ENCODE assay signal across 17 cellular contexts in genomic region chr2:74985983-74986382, GRCh38. TPM values are rescaled to one million over a fixed set of nuclear protein-coding genes. Genes with fewer than 3 reads are reported as not detected.
A peak's percentile ranks its signal among the peaks of the same experiment; 100 is the strongest.
DNase-seq lines count a peak whose midpoint lies in the region; ATAC-seq and TF ChIP-seq lines count a peak whose summit lies in the region.
"Had no signal": no experiment of that assay in that cellular context is flagged by ENCODE, and none has a peak within 500 bp of the region (broad histone marks: within the 10 kb centered on the region; RNA-seq: fewer than 3 reads in every experiment).

No MANE protein-coding gene starts in this region.

- H3K27ac ChIP-seq in mesenchymal stem cell (ENCODE audit: low read length, poor library complexity, severe bottlenecking): no peak overlapping the region
- no peak overlapping the region for H3K27ac ChIP-seq in naive thymus-derived CD4-positive, alpha-beta T cell (ENCODE audit: low read depth, low read length)
- H3K27ac ChIP-seq: A549, RWPE1 had no signal

- H3K18ac ChIP-seq in mesenchymal stem cell (ENCODE audit: low read depth in 1 of 2, low read length in 2 of 2): peak overlapping the region; percentile 12 to 34

- H3K4me3 Mint-ChIP-seq in naive thymus-derived CD4-positive, alpha-beta T cell: no peak overlapping the region
- H3K4me3 Mint-ChIP-seq: CD14-positive monocyte had no signal

- TF ChIP-seq CTCF in NB4 (IDR thresholded peaks at IDR 0.05; ENCODE audit: low read depth, low read length): no peak

- WGBS in mesenchymal stem cell: 21% methylated on average over 5 of the region's 5 CpGs

- no peak overlapping the region for H3K27ac Mint-ChIP-seq in naive thymus-derived CD4-positive, alpha-beta T cell

- no peaks in the 10 kb centered on the region for H3K27me3 Mint-ChIP-seq in naive thymus-derived CD4-positive, alpha-beta T cell

- peaks cover 1 to 49% (median 43%) of the 10 kb centered on the region in 5 donors for H3K36me3 Mint-ChIP-seq in naive thymus-derived CD4-positive, alpha-beta T cell

- no peaks in the 10 kb centered on the region for H3K27me3 ChIP-seq in mesenchymal stem cell (ENCODE audit: control insufficient read depth in 1 of 2, insufficient read depth in 1 of 2, low read length in 2 of 2)
- no peaks in the 10 kb centered on the region for H3K27me3 ChIP-seq in naive thymus-derived CD4-positive, alpha-beta T cell (ENCODE audit: control insufficient read depth in 2 of 2, insufficient read depth in 2 of 2, low read length in 2 of 2)

- no peaks in the 10 kb centered on the region for H3K79me1 ChIP-seq in mesenchymal stem cell (replicated peaks; ENCODE audit: low read length, poor library complexity, severe bottlenecking)

- no peak overlapping the region for H2AK5ac ChIP-seq in mesenchymal stem cell (ENCODE audit: low read length, severe bottlenecking)

- no peak overlapping the region for H3K14ac ChIP-seq in mesenchymal stem cell (ENCODE audit: low read length in 2 of 2)

- H3K4me1 ChIP-seq in mesenchymal stem cell (ENCODE audit: control insufficient read depth, insufficient read depth, low read depth, low read length): peaks cover 3% of the 10 kb centered on the region
- H3K4me1 ChIP-seq in naive thymus-derived CD4-positive, alpha-beta T cell (ENCODE audit: control insufficient read depth in 2 of 2, insufficient read depth in 2 of 2, low read length in 2 of 2): no peaks in the 10 kb centered on the region
- H3K4me1 ChIP-seq: A549 had no signal

- peak; percentile 40 for DNase-seq in left ventricle myocardium superior
- DNase-seq in cardiac septum (ENCODE audit: low spot score): no peak
- DNase-seq in NB4 (ENCODE audit: low read depth): peak; percentile 74
- no peak for DNase-seq in mesenchymal stem cell
- no peak for DNase-seq in naive thymus-derived CD4-positive, alpha-beta T cell
- DNase-seq in effector CD4-positive, alpha-beta T cell: no peak
- DNase-seq: HCEC 1CT, NCI-H1092, NCI-H2081 treated with DMSO at 0.1 percent for 48 hours, NCI-H510A, NCI-H774, PC-3 had no signal

- no peak for TF ChIP-seq POLR2A in NB4 (IDR thresholded peaks at IDR 0.05; ENCODE audit: extremely low read depth, insufficient read length)

- no peak overlapping the region for H3K9ac ChIP-seq in mesenchymal stem cell (ENCODE audit: low read length)

- no peak overlapping the region for H3K4me2 ChIP-seq in mesenchymal stem cell (ENCODE audit: low read length, poor library complexity, severe bottlenecking)
- H3K4me2 ChIP-seq: A549 had no signal

- POLR2A ChIA-PET in naive thymus-derived CD4-positive, alpha-beta T cell (lab: Charles Lee): no interaction called here

- no peak overlapping the region for H3K4me3 ChIP-seq in NB4 (ENCODE audit: low read depth, low read length)
- no peak overlapping the region for H3K4me3 ChIP-seq in mesenchymal stem cell (ENCODE audit: insufficient read depth in 1 of 2, low read depth in 1 of 2, low read length in 2 of 2)
- H3K4me3 ChIP-seq in naive thymus-derived CD4-positive, alpha-beta T cell (ENCODE audit: low read length): no peak overlapping the region
- H3K4me3 ChIP-seq: A549, K562 had no signal

- CTCF ChIA-PET in naive thymus-derived CD4-positive, alpha-beta T cell (lab: Charles Lee): no interaction called here

- H2BK120ac ChIP-seq in mesenchymal stem cell (ENCODE audit: low read depth, low read length): no peak overlapping the region

- no peaks in the 10 kb centered on the region for H3K9me3 ChIP-seq in mesenchymal stem cell (ENCODE audit: control insufficient read depth, low read length)
- no peaks in the 10 kb centered on the region for H3K9me3 ChIP-seq in naive thymus-derived CD4-positive, alpha-beta T cell (ENCODE audit: control insufficient read depth in 2 of 3, low read length in 3 of 3)
- H3K9me3 ChIP-seq: A549 had no signal

- no peak overlapping the region for H2BK12ac ChIP-seq in mesenchymal stem cell (ENCODE audit: low read length in 2 of 2)

- H2BK5ac ChIP-seq in mesenchymal stem cell (ENCODE audit: low read depth, low read length, poor library complexity, severe bottlenecking): no peak overlapping the region

- H2BK15ac ChIP-seq in mesenchymal stem cell (ENCODE audit: low read depth, poor library complexity, severe bottlenecking): no peak overlapping the region

- no peak overlapping the region for H3K23ac ChIP-seq in mesenchymal stem cell (ENCODE audit: low read length in 2 of 2)

- peak; percentile 54 for ATAC-seq in left ventricle myocardium superior
- ATAC-seq in naive thymus-derived CD4-positive, alpha-beta T cell: no peak
- ATAC-seq in HG02973 (IDR thresholded peaks at IDR 0.05; ENCODE audit: unreplicated experiment): no peak
- ATAC-seq: A549, K562, PC-3 had no signal

- no peak overlapping the region for H2AFZ ChIP-seq in mesenchymal stem cell (ENCODE audit: low read depth, low read length)

- no peaks in the 10 kb centered on the region for H3K36me3 ChIP-seq in mesenchymal stem cell (ENCODE audit: control insufficient read depth in 1 of 2, insufficient read depth in 2 of 2, low read depth in 1 of 2, low read length in 2 of 2)
- H3K36me3 ChIP-seq in naive thymus-derived CD4-positive, alpha-beta T cell (ENCODE audit: control insufficient read depth in 2 of 3, insufficient read depth in 3 of 3, low read length in 3 of 3): no peaks in the 10 kb centered on the region

- no peak overlapping the region for H4K8ac ChIP-seq in mesenchymal stem cell (ENCODE audit: low read length)

- no peak overlapping the region for H4K91ac ChIP-seq in mesenchymal stem cell (ENCODE audit: low read length)

- intact Hi-C loops in left ventricle myocardium superior (cut with micrococcal nuclease): no loop called here
- intact Hi-C loops in cardiac septum (cut with DNase I): no loop called here
- intact Hi-C loops in naive thymus-derived CD4-positive, alpha-beta T cell (cut with micrococcal nuclease): no loop called here

- peaks cover 0 to 4% (median 0%) of the 10 kb centered on the region in 7 donors for H3K4me1 Mint-ChIP-seq in naive thymus-derived CD4-positive, alpha-beta T cell

- H3K9me3 Mint-ChIP-seq in naive thymus-derived CD4-positive, alpha-beta T cell: peaks cover 0 to 31% (median 8%) of the 10 kb centered on the region in 11 donors

- H3K4ac ChIP-seq in mesenchymal stem cell (ENCODE audit: low read depth in 1 of 2, low read length in 2 of 2): no peak overlapping the region

RNA-seq across cellular contexts. Expression of gene POLE4, which starts 27.5 kb away (rescaled TPM):
- total RNA-seq in left ventricle myocardium superior (37.9 TPM), cardiac septum (27.0 TPM)
- 30.3 TPM for polyA plus RNA-seq in mesenchymal stem cell (2013, experiment 1 of 2)
- 31.9 TPM for polyA plus RNA-seq in mesenchymal stem cell (2013, experiment 2 of 2)
- 10 to 100 TPM; 37.8 to 49.1 (median 43.6) TPM for total RNA-seq in naive thymus-derived CD4-positive, alpha-beta T cell
- 100 to 1,000 TPM; 104 to 153 TPM for polyA plus RNA-seq in naive thymus-derived CD4-positive, alpha-beta T cell

Comparison
In these comparisons a context has a peak if more than half of its experiments do, and no peak if none do; other contexts are left out.
1. DNase-seq: peak in left ventricle myocardium superior (single experiment) and NB4 (single experiment); none in cardiac septum (single experiment), mesenchymal stem cell (single experiment), naive thymus-derived CD4-positive, alpha-beta T cell (0 of 9) and effector CD4-positive, alpha-beta T cell (single experiment).